16 cellular contexts compared by ENCODE assay signal in the genomic region with DNA sequence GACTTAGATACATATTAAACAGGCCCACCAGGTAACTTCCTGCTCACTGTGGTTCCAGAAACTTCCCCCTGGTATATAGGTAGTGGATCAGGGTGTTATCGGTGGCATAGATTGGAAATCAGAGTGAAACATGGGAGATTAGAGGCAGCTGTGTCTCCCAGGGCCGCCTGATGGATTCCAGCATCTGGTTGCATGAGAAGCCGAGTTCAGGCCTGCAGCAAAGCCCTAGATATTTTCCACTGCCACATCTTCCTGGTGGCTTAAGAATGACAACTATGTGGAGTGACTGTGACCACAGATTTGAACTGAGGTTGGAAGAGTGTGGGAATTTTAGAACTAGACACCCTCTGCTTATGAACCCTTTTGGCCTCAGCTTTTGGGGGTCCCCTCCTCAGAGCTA.
"Had no signal": no experiment of that assay in that cellular context is flagged by ENCODE, and none has a peak within 500 bp of the region (broad histone marks: within the 10 kb centered on the region; RNA-seq: fewer than 3 reads in every experiment).

No MANE protein-coding gene starts in this region.

- DNase-seq: activated CD4-positive, alpha-beta T cell treated with anti-CD3 and anti-CD28 coated beads for 36 hours; activated CD4-positive, alpha-beta T cell treated with anti-CD3 and anti-CD28 coated beads, Interleukin-2, amount 50 U/mL, for 4 hours; activated CD4-positive, CD25-positive, alpha-beta regulatory T cell; activated effector memory CD4-positive, alpha-beta T cell treated with anti-CD3 and anti-CD28 coated beads, Interleukin-2, amount 50 U/mL, for 16 hours; activated naive CD4-positive, alpha-beta T cell treated with anti-CD3 and anti-CD28 coated beads, Interleukin-2, amount 10 ng/mL, durations not matched to agents 7 days and 5 days; amniotic stem cell; dermis blood vessel endothelial cell; effector CD4-positive, alpha-beta T cell; gastrocnemius medialis; hypothalamus; immature natural killer cell; midbrain; right cardiac atrium; spleen; stimulated activated naive CD4-positive, alpha-beta T cell treated with Interleukin-2 at 50 U/mL for 16 hours; T-helper 1 cell had no signal
